21 cellular contexts compared by ENCODE assay signal in the genomic region with DNA sequence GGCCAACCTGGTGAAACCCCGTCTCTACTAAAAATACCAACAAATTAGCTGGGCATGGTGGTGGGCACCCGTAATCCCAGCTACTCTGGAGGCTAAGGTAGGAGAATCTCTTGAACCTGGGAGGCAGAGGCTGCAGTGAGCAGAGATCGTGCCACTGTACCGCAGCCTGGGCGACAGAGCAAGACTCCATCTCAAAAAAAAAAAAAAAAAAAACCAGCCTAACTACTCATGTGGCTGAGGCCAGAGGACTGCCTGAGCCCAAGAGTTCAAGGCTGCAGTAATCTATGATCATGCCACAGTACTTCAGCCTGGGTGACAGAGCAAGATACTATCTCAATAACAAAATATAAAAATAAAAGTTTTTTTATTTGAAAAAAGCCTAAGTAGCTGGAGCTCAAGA. TPM values are rescaled to one million over a fixed set of nuclear protein-coding genes. Genes with fewer than 3 reads are reported as not detected.
A peak's percentile ranks its signal among the peaks of the same experiment; 100 is the strongest.
DNase-seq lines count a peak whose midpoint lies in the region; ATAC-seq and TF ChIP-seq lines count a peak whose summit lies in the region.
"Had no signal": no experiment of that assay in that cellular context is flagged by ENCODE, and none has a peak within 500 bp of the region (broad histone marks: within the 10 kb centered on the region; RNA-seq: fewer than 3 reads in every experiment).

No MANE protein-coding gene starts in this region.

- no peaks in the 10 kb centered on the region for H3K9me3 Mint-ChIP-seq in activated CD8-positive, alpha-beta T cell treated with anti-CD3 and anti-CD28 coated beads, Interleukin-2, amount 10 ng/mL, durations not matched to agents 7 days and 5 days (ENCODE audit: insufficient read depth)
- H3K9me3 Mint-ChIP-seq: CD4-positive, CD25-positive, alpha-beta regulatory T cell; GM23338; H9 had no signal

- H3K4me2 ChIP-seq in BLaER1 treated with 17β-estradiol and CSF1 and Interleukin-3, amounts not matched to agents 10 nM and 100 nM: peak overlapping the region in 7 of 11 experiments; percentile 20 to 96 (median 90); a peak in 10 of 22 replicates
- H3K4me2 ChIP-seq in Loucy (ENCODE audit: low read depth, low read length, poor library complexity, severe bottlenecking) (peak overlapping the region; percentile 91), hepatocyte (peak overlapping the region; percentile 84), smooth muscle cell (peak overlapping the region; percentile 95)

- no peaks in the 10 kb centered on the region for H3K27me3 ChIP-seq in BLaER1 treated with 17β-estradiol and CSF1 and Interleukin-3, amounts not matched to agents 10 nM and 100 nM
- no peaks in the 10 kb centered on the region for H3K27me3 ChIP-seq in Loucy (ENCODE audit: insufficient read depth, low read length, poor library complexity, severe bottlenecking)
- no peaks in the 10 kb centered on the region for H3K27me3 ChIP-seq in hepatocyte
- no peaks in the 10 kb centered on the region for H3K27me3 ChIP-seq in smooth muscle cell (ENCODE audit: low read depth)

- peaks cover 25% of the 10 kb centered on the region for H3K4me1 Mint-ChIP-seq in activated CD8-positive, alpha-beta T cell treated with anti-CD3 and anti-CD28 coated beads, Interleukin-2, amount 10 ng/mL, durations not matched to agents 7 days and 5 days (ENCODE audit: low read depth)

- no peak overlapping the region for H2AFZ ChIP-seq in Loucy (ENCODE audit: low read length)
- H2AFZ ChIP-seq in hepatocyte: no peak overlapping the region
- no peak overlapping the region for H2AFZ ChIP-seq in smooth muscle cell (ENCODE audit: low read depth)
- H2AFZ ChIP-seq: GM23338 had no signal

- WGBS in hepatocyte (ENCODE audit: low lambda C conversion rate, missing lambda C conversion rate): 98% methylated on average over 5 of the region's 5 CpGs
- WGBS in smooth muscle cell (ENCODE audit: low lambda C conversion rate): 98% methylated on average over 5 of the region's 5 CpGs

- H4K20me1 ChIP-seq in BLaER1 treated with 17β-estradiol and CSF1 and Interleukin-3, amounts not matched to agents 10 nM and 100 nM: peaks cover 18 to 79% (median 66%) of the 10 kb centered on the region in 11 experiments; a peak in 21 of 22 replicates
- H4K20me1 ChIP-seq in Loucy (ENCODE audit: insufficient read depth, low read length, poor library complexity, severe bottlenecking) (peaks cover 40% of the 10 kb centered on the region), hepatocyte (ENCODE audit: insufficient read depth, poor library complexity, severe bottlenecking) (peaks cover 62% of the 10 kb centered on the region), smooth muscle cell (ENCODE audit: low read depth) (peaks cover 78% of the 10 kb centered on the region)

- H3K79me2 ChIP-seq in Loucy (ENCODE audit: insufficient read depth, low read length): peaks cover 80% of the 10 kb centered on the region
- H3K79me2 ChIP-seq in hepatocyte: peaks cover 80% of the 10 kb centered on the region
- H3K79me2 ChIP-seq in smooth muscle cell (ENCODE audit: low read depth): peaks cover 80% of the 10 kb centered on the region

- no peak overlapping the region for H3K27ac ChIP-seq in BLaER1 treated with 17β-estradiol and CSF1 and Interleukin-3, amounts not matched to agents 10 nM and 100 nM
- H3K27ac ChIP-seq in hepatocyte (no peak overlapping the region), smooth muscle cell (ENCODE audit: low read depth) (no peak overlapping the region)

- H3K4me1 ChIP-seq in BLaER1 treated with 17β-estradiol and CSF1 and Interleukin-3, amounts not matched to agents 10 nM and 100 nM: peaks cover 35 to 64% (median 51%) of the 10 kb centered on the region in 10 experiments
- H3K4me1 ChIP-seq in Loucy (ENCODE audit: insufficient read depth, low read length, poor library complexity, severe bottlenecking): peaks cover 14% of the 10 kb centered on the region
- H3K4me1 ChIP-seq in hepatocyte (ENCODE audit: insufficient read depth): peaks cover 18% of the 10 kb centered on the region
- H3K4me1 ChIP-seq in smooth muscle cell (ENCODE audit: low read depth): peaks cover 24% of the 10 kb centered on the region

- peaks cover 5% of the 10 kb centered on the region for H3K27me3 Mint-ChIP-seq in activated CD8-positive, alpha-beta T cell treated with anti-CD3 and anti-CD28 coated beads, Interleukin-2, amount 10 ng/mL, durations not matched to agents 7 days and 5 days (ENCODE audit: low read depth)

- H3K4me3 Mint-ChIP-seq in activated CD8-positive, alpha-beta T cell treated with anti-CD3 and anti-CD28 coated beads, Interleukin-2, amount 10 ng/mL, durations not matched to agents 7 days and 5 days: no peak overlapping the region

- DNase-seq in hepatocyte (ENCODE audit: low spot score) (no peak), smooth muscle cell (lab: John Stamatoyannopoulos, UW; ENCODE audit: unreplicated experiment) (no peak), GM10248 (ENCODE audit: extremely low spot score) (no peak)
- no peak for DNase-seq in activated CD8-positive, alpha-beta T cell treated with anti-CD3 and anti-CD28 coated beads, Interleukin-2, amount 10 ng/mL, durations not matched to agents 7 days and 5 days
- DNase-seq: CD4-positive, CD25-positive, alpha-beta regulatory T cell; DMS53; H9; Kasumi-1; MV-4-11; NCI-H1105 treated with DMSO at 0.1 percent for 48 hours; NCI-H146; NCI-H1930; NCI-H2107; NCI-H524 treated with DMSO at 0.1 percent for 48 hours; NCI-H774; SK-N-SH had no signal

- peaks cover 7 to 53% (median 41%) of the 10 kb centered on the region in 11 experiments for H3K36me3 ChIP-seq in BLaER1 treated with 17β-estradiol and CSF1 and Interleukin-3, amounts not matched to agents 10 nM and 100 nM
- H3K36me3 ChIP-seq in Loucy (ENCODE audit: insufficient read depth, low read length): no peaks in the 10 kb centered on the region
- H3K36me3 ChIP-seq in hepatocyte (replicated peaks; ENCODE audit: insufficient read depth, low read depth): no peaks in the 10 kb centered on the region
- no peaks in the 10 kb centered on the region for H3K36me3 ChIP-seq in smooth muscle cell (ENCODE audit: low read depth)

- no peak overlapping the region; a peak in 1 of 22 replicates for H3K9ac ChIP-seq in BLaER1 treated with 17β-estradiol and CSF1 and Interleukin-3, amounts not matched to agents 10 nM and 100 nM
- no peak overlapping the region for H3K9ac ChIP-seq in Loucy (ENCODE audit: low read depth, low read length, poor library complexity, severe bottlenecking)
- H3K9ac ChIP-seq in smooth muscle cell (ENCODE audit: low read depth): no peak overlapping the region
- H3K9ac ChIP-seq: SK-N-SH had no signal

- peaks cover 0 to 20% (median 14%) of the 10 kb centered on the region in 11 experiments; a peak in 16 of 22 replicates for H3K9me3 ChIP-seq in BLaER1 treated with 17β-estradiol and CSF1 and Interleukin-3, amounts not matched to agents 10 nM and 100 nM (replicated peaks in 1 of 11)
- H3K9me3 ChIP-seq in Loucy (ENCODE audit: insufficient read depth, low read depth, low read length) (no peaks in the 10 kb centered on the region), hepatocyte (ENCODE audit: low read depth) (no peaks in the 10 kb centered on the region), smooth muscle cell (replicated peaks; ENCODE audit: low read depth) (no peaks in the 10 kb centered on the region)
- H3K9me3 ChIP-seq: SK-N-SH had no signal

- H3F3A ChIP-seq in Loucy (ENCODE audit: low read depth) (no peaks in the 10 kb centered on the region), smooth muscle cell (ENCODE audit: low read depth) (no peaks in the 10 kb centered on the region)

- H3K27ac Mint-ChIP-seq in activated CD8-positive, alpha-beta T cell treated with anti-CD3 and anti-CD28 coated beads, Interleukin-2, amount 10 ng/mL, durations not matched to agents 7 days and 5 days: no peak overlapping the region
- H3K27ac Mint-ChIP-seq: CD4-positive, CD25-positive, alpha-beta regulatory T cell; GM23338 had no signal

- TF ChIP-seq CTCF in Loucy (conservative IDR thresholded peaks at IDR 0.05; ENCODE audit: low read length) (no peak), hepatocyte (IDR thresholded peaks at IDR 0.05; ENCODE audit: poor library complexity) (no peak), smooth muscle cell (IDR thresholded peaks at IDR 0.05; ENCODE audit: borderline replicate concordance, insufficient read depth, poor library complexity, severe bottlenecking) (no peak), GM10248 (IDR thresholded peaks at IDR 0.05; ENCODE audit: control extremely low read depth, extremely low read depth, low read depth, missing control alignments) (no peak)

- H3K9me2 ChIP-seq in Loucy (replicated peaks; ENCODE audit: low read depth, low read length) (no peaks in the 10 kb centered on the region), hepatocyte (replicated peaks; ENCODE audit: insufficient read depth) (no peaks in the 10 kb centered on the region)
- H3K9me2 ChIP-seq: SK-N-SH had no signal

- ATAC-seq in HG02571 (IDR thresholded peaks at IDR 0.05; ENCODE audit: unreplicated experiment): no peak
- no peak for ATAC-seq in activated CD8-positive, alpha-beta T cell treated with anti-CD3 and anti-CD28 coated beads, Interleukin-2, amount 10 ng/mL, durations not matched to agents 7 days and 5 days
- ATAC-seq: GM23338, K562 had no signal

- H3K4me3 ChIP-seq in BLaER1 treated with 17β-estradiol and CSF1 and Interleukin-3, amounts not matched to agents 10 nM and 100 nM: no peak overlapping the region
- H3K4me3 ChIP-seq in Loucy (ENCODE audit: low read length, poor library complexity, severe bottlenecking) (peak overlapping the region; percentile 93), hepatocyte (no peak overlapping the region), smooth muscle cell (peak overlapping the region; percentile 1)
- H3K4me3 ChIP-seq: K562 had no signal

- CTCF ChIA-PET in activated CD8-positive, alpha-beta T cell treated with anti-CD3 and anti-CD28 coated beads, Interleukin-2, amount 10 ng/mL, durations not matched to agents 7 days and 5 days (lab: Charles Lee): interaction anchor here (0.6 to 4.0 kb wide), 3 partner anchors 13 to 93 kb away, joined by 3 to 37 read pairs (median 4); a partner anchor contains a TSS
- CTCF ChIA-PET in GM10248 (lab: Yijun Ruan, JAX): interaction anchor here (1.1 to 4.6 kb wide), 3 partner anchors 13 to 173 kb away, joined by 4 to 37 read pairs (median 36); a partner anchor contains a TSS

- H3K36me3 Mint-ChIP-seq in activated CD8-positive, alpha-beta T cell treated with anti-CD3 and anti-CD28 coated beads, Interleukin-2, amount 10 ng/mL, durations not matched to agents 7 days and 5 days (ENCODE audit: low read depth): peaks cover 21% of the 10 kb centered on the region

- POLR2A ChIA-PET in activated CD8-positive, alpha-beta T cell treated with anti-CD3 and anti-CD28 coated beads, Interleukin-2, amount 10 ng/mL, durations not matched to agents 7 days and 5 days (lab: Charles Lee): no interaction called here
- POLR2A ChIA-PET in GM10248 (lab: Yijun Ruan, JAX): no interaction called here

RNA-seq across cellular contexts. Expression of a gene that starts 3.2 kb away (rescaled TPM):
- 45.4 and 51.7 TPM in 2 replicates for total RNA-seq in hepatocyte
- 21.6 and 27.4 TPM in 2 replicates for polyA plus RNA-seq in hepatocyte
- 38.2 and 44.0 TPM in 2 replicates for total RNA-seq in smooth muscle cell
- 20.8 and 23.6 TPM in 2 replicates for polyA plus RNA-seq in smooth muscle cell
- total RNA-seq in activated CD8-positive, alpha-beta T cell treated with anti-CD3 and anti-CD28 coated beads, Interleukin-2, amount 10 ng/mL, durations not matched to agents 7 days and 5 days: 10 to 100 TPM; 12.0 to 12.8 TPM

Comparison
In these comparisons a context has a peak if more than half of its experiments do, and no peak if none do; other contexts are left out.
1. H3K4me3 ChIP-seq: peak in Loucy (single experiment) and smooth muscle cell (single experiment); none in BLaER1 treated with 17β-estradiol and CSF1 and Interleukin-3, amounts not matched to agents 10 nM and 100 nM (0 of 10) and hepatocyte (single experiment).
2. Peak in every context shown above with its lines, with median percentiles within 50 percentile points of each other: H3K4me2 ChIP-seq.